ENCODE assay signal across 1 cellular context in the genomic region with DNA sequence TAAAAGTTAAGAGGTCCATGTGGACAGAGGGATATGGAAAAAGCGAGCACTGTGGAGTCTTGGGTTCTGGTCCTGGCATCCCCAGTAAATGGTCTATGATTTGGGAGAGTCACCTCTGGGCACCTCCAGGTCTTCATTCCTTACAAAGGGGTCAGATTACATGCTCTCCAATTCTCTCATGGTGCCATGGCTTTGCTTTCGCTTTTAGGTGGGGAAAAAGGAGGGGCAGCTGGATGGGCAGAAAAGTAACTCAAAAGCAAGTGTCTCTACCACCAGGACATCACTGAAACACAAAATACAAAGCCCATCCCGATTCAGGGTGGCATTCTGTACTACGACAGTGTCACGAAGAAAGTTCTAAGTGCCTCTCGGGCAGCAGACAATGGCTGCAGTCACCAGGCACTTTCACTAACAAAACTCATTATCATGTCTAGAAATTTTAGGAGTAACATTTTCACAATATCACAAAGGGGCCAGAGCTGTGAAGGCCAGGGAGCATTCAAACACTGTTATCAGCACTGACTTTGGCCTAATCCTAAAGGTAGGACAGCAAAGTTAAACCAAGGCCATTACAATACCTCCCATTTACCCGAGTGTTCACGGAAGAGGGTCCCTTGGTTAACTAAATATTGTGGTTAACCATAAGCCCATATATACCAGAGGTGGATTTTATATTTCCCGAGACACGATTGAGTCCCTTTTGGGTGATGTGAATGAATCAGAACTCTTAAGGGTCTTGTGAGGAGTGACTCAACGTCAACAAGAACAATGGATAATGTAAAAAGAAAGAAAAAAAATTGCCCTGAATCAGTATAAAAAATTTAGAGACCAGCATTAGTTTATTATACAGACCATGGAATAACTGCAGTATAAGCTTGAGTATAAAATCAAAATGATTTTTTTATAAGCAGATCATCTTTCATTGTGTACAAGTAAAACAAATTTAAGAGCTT.
TF ChIP-seq lines count a peak whose summit lies in the region.

No MANE protein-coding gene starts in this region.

TF ChIP-seq in H1, 55 proteins besides CTCF, POLR2A, EP300 and RAD21 (continued from another document):
- TF ChIP-seq ASH2L (IDR thresholded peaks at IDR 0.05; ENCODE audit: low read length) = no peak
- no peak for TF ChIP-seq SIRT6 (IDR thresholded peaks at IDR 0.05; ENCODE audit: low read length)
- TF ChIP-seq CTBP2 (IDR thresholded peaks at IDR 0.05; ENCODE audit: borderline replicate concordance, insufficient read depth, insufficient read length, low read length) = no peak
- no peak for TF ChIP-seq NANOG (IDR thresholded peaks at IDR 0.05; ENCODE audit: insufficient read depth, low read depth, low read length, poor library complexity, severe bottlenecking)
- TF ChIP-seq, protein P1, sequence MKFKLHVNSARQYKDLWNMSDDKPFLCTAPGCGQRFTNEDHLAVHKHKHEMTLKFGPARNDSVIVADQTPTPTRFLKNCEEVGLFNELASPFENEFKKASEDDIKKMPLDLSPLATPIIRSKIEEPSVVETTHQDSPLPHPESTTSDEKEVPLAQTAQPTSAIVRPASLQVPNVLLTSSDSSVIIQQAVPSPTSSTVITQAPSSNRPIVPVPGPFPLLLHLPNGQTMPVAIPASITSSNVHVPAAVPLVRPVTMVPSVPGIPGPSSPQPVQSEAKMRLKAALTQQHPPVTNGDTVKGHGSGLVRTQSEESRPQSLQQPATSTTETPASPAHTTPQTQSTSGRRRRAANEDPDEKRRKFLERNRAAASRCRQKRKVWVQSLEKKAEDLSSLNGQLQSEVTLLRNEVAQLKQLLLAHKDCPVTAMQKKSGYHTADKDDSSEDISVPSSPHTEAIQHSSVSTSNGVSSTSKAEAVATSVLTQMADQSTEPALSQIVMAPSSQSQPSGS (IDR thresholded peaks at IDR 0.05; ENCODE audit: low read length) = no peak
- TF ChIP-seq TAF1 (IDR thresholded peaks at IDR 0.05; ENCODE audit: low read depth, low read length) = no peak
- no peak for TF ChIP-seq GABPA (IDR thresholded peaks at IDR 0.05; ENCODE audit: borderline replicate concordance, insufficient read depth, low read length)
- TF ChIP-seq NRF1 (IDR thresholded peaks at IDR 0.05; ENCODE audit: low read depth, low read length) = no peak
- no peak for TF ChIP-seq EZH2 (IDR thresholded peaks at IDR 0.05; ENCODE audit: low read depth, low read length, severe bottlenecking)
- TF ChIP-seq, protein P2, sequence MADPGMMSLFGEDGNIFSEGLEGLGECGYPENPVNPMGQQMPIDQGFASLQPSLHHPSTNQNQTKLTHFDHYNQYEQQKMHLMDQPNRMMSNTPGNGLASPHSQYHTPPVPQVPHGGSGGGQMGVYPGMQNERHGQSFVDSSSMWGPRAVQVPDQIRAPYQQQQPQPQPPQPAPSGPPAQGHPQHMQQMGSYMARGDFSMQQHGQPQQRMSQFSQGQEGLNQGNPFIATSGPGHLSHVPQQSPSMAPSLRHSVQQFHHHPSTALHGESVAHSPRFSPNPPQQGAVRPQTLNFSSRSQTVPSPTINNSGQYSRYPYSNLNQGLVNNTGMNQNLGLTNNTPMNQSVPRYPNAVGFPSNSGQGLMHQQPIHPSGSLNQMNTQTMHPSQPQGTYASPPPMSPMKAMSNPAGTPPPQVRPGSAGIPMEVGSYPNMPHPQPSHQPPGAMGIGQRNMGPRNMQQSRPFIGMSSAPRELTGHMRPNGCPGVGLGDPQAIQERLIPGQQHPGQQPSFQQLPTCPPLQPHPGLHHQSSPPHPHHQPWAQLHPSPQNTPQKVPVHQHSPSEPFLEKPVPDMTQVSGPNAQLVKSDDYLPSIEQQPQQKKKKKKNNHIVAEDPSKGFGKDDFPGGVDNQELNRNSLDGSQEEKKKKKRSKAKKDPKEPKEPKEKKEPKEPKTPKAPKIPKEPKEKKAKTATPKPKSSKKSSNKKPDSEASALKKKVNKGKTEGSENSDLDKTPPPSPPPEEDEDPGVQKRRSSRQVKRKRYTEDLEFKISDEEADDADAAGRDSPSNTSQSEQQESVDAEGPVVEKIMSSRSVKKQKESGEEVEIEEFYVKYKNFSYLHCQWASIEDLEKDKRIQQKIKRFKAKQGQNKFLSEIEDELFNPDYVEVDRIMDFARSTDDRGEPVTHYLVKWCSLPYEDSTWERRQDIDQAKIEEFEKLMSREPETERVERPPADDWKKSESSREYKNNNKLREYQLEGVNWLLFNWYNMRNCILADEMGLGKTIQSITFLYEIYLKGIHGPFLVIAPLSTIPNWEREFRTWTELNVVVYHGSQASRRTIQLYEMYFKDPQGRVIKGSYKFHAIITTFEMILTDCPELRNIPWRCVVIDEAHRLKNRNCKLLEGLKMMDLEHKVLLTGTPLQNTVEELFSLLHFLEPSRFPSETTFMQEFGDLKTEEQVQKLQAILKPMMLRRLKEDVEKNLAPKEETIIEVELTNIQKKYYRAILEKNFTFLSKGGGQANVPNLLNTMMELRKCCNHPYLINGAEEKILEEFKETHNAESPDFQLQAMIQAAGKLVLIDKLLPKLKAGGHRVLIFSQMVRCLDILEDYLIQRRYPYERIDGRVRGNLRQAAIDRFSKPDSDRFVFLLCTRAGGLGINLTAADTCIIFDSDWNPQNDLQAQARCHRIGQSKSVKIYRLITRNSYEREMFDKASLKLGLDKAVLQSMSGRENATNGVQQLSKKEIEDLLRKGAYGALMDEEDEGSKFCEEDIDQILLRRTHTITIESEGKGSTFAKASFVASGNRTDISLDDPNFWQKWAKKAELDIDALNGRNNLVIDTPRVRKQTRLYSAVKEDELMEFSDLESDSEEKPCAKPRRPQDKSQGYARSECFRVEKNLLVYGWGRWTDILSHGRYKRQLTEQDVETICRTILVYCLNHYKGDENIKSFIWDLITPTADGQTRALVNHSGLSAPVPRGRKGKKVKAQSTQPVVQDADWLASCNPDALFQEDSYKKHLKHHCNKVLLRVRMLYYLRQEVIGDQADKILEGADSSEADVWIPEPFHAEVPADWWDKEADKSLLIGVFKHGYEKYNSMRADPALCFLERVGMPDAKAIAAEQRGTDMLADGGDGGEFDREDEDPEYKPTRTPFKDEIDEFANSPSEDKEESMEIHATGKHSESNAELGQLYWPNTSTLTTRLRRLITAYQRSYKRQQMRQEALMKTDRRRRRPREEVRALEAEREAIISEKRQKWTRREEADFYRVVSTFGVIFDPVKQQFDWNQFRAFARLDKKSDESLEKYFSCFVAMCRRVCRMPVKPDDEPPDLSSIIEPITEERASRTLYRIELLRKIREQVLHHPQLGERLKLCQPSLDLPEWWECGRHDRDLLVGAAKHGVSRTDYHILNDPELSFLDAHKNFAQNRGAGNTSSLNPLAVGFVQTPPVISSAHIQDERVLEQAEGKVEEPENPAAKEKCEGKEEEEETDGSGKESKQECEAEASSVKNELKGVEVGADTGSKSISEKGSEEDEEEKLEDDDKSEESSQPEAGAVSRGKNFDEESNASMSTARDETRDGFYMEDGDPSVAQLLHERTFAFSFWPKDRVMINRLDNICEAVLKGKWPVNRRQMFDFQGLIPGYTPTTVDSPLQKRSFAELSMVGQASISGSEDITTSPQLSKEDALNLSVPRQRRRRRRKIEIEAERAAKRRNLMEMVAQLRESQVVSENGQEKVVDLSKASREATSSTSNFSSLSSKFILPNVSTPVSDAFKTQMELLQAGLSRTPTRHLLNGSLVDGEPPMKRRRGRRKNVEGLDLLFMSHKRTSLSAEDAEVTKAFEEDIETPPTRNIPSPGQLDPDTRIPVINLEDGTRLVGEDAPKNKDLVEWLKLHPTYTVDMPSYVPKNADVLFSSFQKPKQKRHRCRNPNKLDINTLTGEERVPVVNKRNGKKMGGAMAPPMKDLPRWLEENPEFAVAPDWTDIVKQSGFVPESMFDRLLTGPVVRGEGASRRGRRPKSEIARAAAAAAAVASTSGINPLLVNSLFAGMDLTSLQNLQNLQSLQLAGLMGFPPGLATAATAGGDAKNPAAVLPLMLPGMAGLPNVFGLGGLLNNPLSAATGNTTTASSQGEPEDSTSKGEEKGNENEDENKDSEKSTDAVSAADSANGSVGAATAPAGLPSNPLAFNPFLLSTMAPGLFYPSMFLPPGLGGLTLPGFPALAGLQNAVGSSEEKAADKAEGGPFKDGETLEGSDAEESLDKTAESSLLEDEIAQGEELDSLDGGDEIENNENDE (IDR thresholded peaks at IDR 0.05; ENCODE audit: insufficient replicate concordance, low read length) = no peak
- TF ChIP-seq, protein P3, sequence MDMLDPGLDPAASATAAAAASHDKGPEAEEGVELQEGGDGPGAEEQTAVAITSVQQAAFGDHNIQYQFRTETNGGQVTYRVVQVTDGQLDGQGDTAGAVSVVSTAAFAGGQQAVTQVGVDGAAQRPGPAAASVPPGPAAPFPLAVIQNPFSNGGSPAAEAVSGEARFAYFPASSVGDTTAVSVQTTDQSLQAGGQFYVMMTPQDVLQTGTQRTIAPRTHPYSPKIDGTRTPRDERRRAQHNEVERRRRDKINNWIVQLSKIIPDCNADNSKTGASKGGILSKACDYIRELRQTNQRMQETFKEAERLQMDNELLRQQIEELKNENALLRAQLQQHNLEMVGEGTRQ (IDR thresholded peaks at IDR 0.05; ENCODE audit: low read length) = no peak
- TF ChIP-seq POLR2AphosphoS5 (IDR thresholded peaks at IDR 0.05; ENCODE audit: low read depth, low read length) = no peak
- no peak for TF ChIP-seq GTF2F1 (IDR thresholded peaks at IDR 0.05; ENCODE audit: borderline replicate concordance, low read depth, low read length)
- TF ChIP-seq, protein P4, sequence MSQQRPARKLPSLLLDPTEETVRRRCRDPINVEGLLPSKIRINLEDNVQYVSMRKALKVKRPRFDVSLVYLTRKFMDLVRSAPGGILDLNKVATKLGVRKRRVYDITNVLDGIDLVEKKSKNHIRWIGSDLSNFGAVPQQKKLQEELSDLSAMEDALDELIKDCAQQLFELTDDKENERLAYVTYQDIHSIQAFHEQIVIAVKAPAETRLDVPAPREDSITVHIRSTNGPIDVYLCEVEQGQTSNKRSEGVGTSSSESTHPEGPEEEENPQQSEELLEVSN (IDR thresholded peaks at IDR 0.05) = no peak
- no peak for TF ChIP-seq HDAC2 (IDR thresholded peaks at IDR 0.05; ENCODE audit: borderline replicate concordance in 1 of 2, low read depth in 2 of 2, low read length in 2 of 2)
- no peak for TF ChIP-seq CHD1 (IDR thresholded peaks at IDR 0.05; ENCODE audit: low read depth, low read length)
- no peak for TF ChIP-seq JUND (IDR thresholded peaks at IDR 0.05; ENCODE audit: low read length)
- TF ChIP-seq TEAD4 (IDR thresholded peaks at IDR 0.05; ENCODE audit: low read depth, low read length) = no peak
